Comparison of ENCODE assay signal across 20 cellular contexts in genomic region chr4:23234018-23234417, GRCh38.
"Had no signal": no experiment of that assay in that cellular context is flagged by ENCODE, and none has a peak within 500 bp of the region (broad histone marks: within the 10 kb centered on the region; RNA-seq: fewer than 3 reads in every experiment).

No MANE protein-coding gene starts in this region.

- H3K9me3 ChIP-seq: heart left ventricle, ovary, right atrium auricular region, sigmoid colon, stomach, thoracic aorta, transverse colon had no signal

- H3K36me3 Mint-ChIP-seq: naive thymus-derived CD8-positive, alpha-beta T cell had no signal

- H3K4me3 Mint-ChIP-seq: naive thymus-derived CD8-positive, alpha-beta T cell had no signal

- H3K27me3 ChIP-seq: heart left ventricle, ovary, right atrium auricular region, sigmoid colon, stomach, transverse colon had no signal

- H3K4me1 Mint-ChIP-seq: naive thymus-derived CD8-positive, alpha-beta T cell had no signal

- H3K27ac Mint-ChIP-seq: naive thymus-derived CD8-positive, alpha-beta T cell had no signal

- H3K36me3 ChIP-seq: heart left ventricle, ovary, right atrium auricular region, sigmoid colon, stomach, thoracic aorta, transverse colon had no signal

- ATAC-seq: heart left ventricle; left colon; left ventricle myocardium superior; naive thymus-derived CD8-positive, alpha-beta T cell had no signal

- H3K4me1 ChIP-seq: sigmoid colon, stomach, transverse colon had no signal

- DNase-seq: cerebellar nuclear complex; dermis blood vessel endothelial cell; heart left ventricle; hippocampal formation; left colon; left ventricle myocardium superior; mesenchymal stem cell; naive thymus-derived CD8-positive, alpha-beta T cell; nucleus accumbens; ovary; sigmoid colon; stimulated activated CD4-positive, alpha-beta T cell treated with anti-CD3 and anti-CD28 coated beads, Interleukin-12 subunit alpha, Interleukin-12 subunit beta, amount 100 ng/mL, for 4 hours; stimulated activated naive CD4-positive, alpha-beta T cell; stomach; substantia nigra; transverse colon had no signal

- H3K4me3 ChIP-seq: heart left ventricle, lung, ovary, right atrium auricular region, sigmoid colon, skin epidermis, stomach, thoracic aorta, transverse colon had no signal

- H3K27me3 Mint-ChIP-seq: naive thymus-derived CD8-positive, alpha-beta T cell had no signal

- H3K27ac ChIP-seq: heart left ventricle, ovary, right atrium auricular region, sigmoid colon, skin epidermis, stomach, thoracic aorta, transverse colon had no signal
